ENCODE assay signal across 39 cellular contexts in genomic region chr19:35294859-35295258, GRCh38. TPM values are rescaled to one million over a fixed set of nuclear protein-coding genes. Genes with fewer than 3 reads are reported as not detected.
"Had no signal": no experiment of that assay in that cellular context is flagged by ENCODE, and none has a peak within 500 bp of the region (broad histone marks: within the 10 kb centered on the region; RNA-seq: fewer than 3 reads in every experiment).

No MANE protein-coding gene starts in this region.

- DNase-seq: activated CD4-positive, alpha-beta memory T cell treated with anti-CD3 and anti-CD28 coated beads for 36 hours; activated CD4-positive, alpha-beta T cell treated with anti-CD3 and anti-CD28 coated beads, Interleukin-2, amount 10 ng/mL, durations not matched to agents 24 days and 14 days; activated CD4-positive, CD25-positive, alpha-beta regulatory T cell treated with anti-CD3 and anti-CD28 coated beads, Interleukin-2, amount 50 U/mL, for 72 hours; activated CD8-positive, alpha-beta memory T cell treated with anti-CD3 and anti-CD28 coated beads, Interleukin-2, amount 50 U/mL, for 4 hours; activated effector memory CD4-positive, alpha-beta T cell treated with anti-CD3 and anti-CD28 coated beads, Interleukin-2, amount 50 U/mL, for 16 hours; activated naive CD4-positive, alpha-beta T cell treated with anti-CD3 and anti-CD28 coated beads, Interleukin-2, amount 10 ng/mL, durations not matched to agents 7 days and 5 days; activated naive CD8-positive, alpha-beta T cell treated with anti-CD3 and anti-CD28 coated beads, Interleukin-2, amount 50 U/mL, for 24 hours; activated T-cell treated with anti-CD3 and anti-CD28 coated beads, Interleukin-2, amount 50 U/mL, for 1 hour; central memory CD4-positive, alpha-beta T cell; effector CD4-positive, alpha-beta T cell; esophagus squamous epithelium; glutamatergic neuron; left cardiac atrium; mammary epithelial cell; naive B cell; pancreas; retina; sigmoid colon; stimulated activated CD4-positive, alpha-beta T cell treated with anti-CD3 and anti-CD28 coated beads, Interleukin-1b, Interleukin-23, amount 100 ng/mL, for 48 hours; stimulated activated CD4-positive, alpha-beta T cell treated with anti-CD3 and anti-CD28 coated beads, Interleukin-4, amount 100 ng/mL, for 4 hours; stimulated activated CD8-positive, alpha-beta memory T cell treated with anti-CD3 and anti-CD28 coated beads, Interleukin-4, amount 100 ng/mL, for 48 hours; stimulated activated naive CD8-positive, alpha-beta T cell treated with anti-CD3 and anti-CD28 coated beads, Interleukin-15, amount 100 ng/mL, for 72 hours; T1000; thyroid gland; upper lobe of right lung; WERI-Rb-1 had no signal

- H3K4me2 ChIP-seq: smooth muscle cell had no signal

- H3K9me3 ChIP-seq: breast epithelium, esophagus squamous epithelium, pancreas, prostate gland, sigmoid colon, thyroid gland, upper lobe of right lung had no signal

- H3K9me3 Mint-ChIP-seq: activated CD4-positive, alpha-beta memory T cell treated with anti-CD3 and anti-CD28 coated beads for 36 hours; activated CD4-positive, alpha-beta T cell treated with anti-CD3 and anti-CD28 coated beads, Interleukin-2, amount 10 ng/mL, durations not matched to agents 24 days and 14 days; activated naive CD4-positive, alpha-beta T cell treated with anti-CD3 and anti-CD28 coated beads, Interleukin-2, amount 10 ng/mL, durations not matched to agents 7 days and 5 days; activated naive CD8-positive, alpha-beta T cell treated with anti-CD3 and anti-CD28 coated beads, Interleukin-2, amount 50 U/mL, for 24 hours; activated T-helper 1 cell treated with anti-CD3 and anti-CD28 coated beads, Interleukin-12 subunit alpha, Interleukin-12 subunit beta, Interleukin-2, Interleukin-4 antibody, amounts not matched to agents 30 ng/mL and 10 ng/mL and 1 ng/mL, durations not matched to agents 14 hours and 24 hours and 36 hours; dendritic cell treated with granulocyte-macrophage colony-stimulating factor and Interleukin-4, amounts not matched to agents 40 ng/mL and 50 ng/mL, for 4 days; naive B cell; stimulated activated memory B cell treated with anti-CD40 and anti-IgM and Interleukin-4, amounts not matched to agents 10 μg/mL and 1 μg/mL and 100 μg/mL, for 72 hours; stimulated activated naive CD8-positive, alpha-beta T cell treated with anti-CD3 and anti-CD28 coated beads, Interleukin-15, amount 100 ng/mL, for 72 hours; T-helper 1 cell treated with Interleukin-12 subunit alpha and Interleukin-12 subunit beta and Interleukin-4 antibody, amounts not matched to agents 30 μg/mL and 1 μg/mL, for 36 hours had no signal

- H3K27ac Mint-ChIP-seq: activated CD4-positive, alpha-beta memory T cell treated with anti-CD3 and anti-CD28 coated beads for 36 hours; activated CD4-positive, alpha-beta T cell treated with anti-CD3 and anti-CD28 coated beads, Interleukin-2, amount 10 ng/mL, durations not matched to agents 24 days and 14 days; activated naive CD4-positive, alpha-beta T cell treated with anti-CD3 and anti-CD28 coated beads, Interleukin-2, amount 10 ng/mL, durations not matched to agents 7 days and 5 days; activated naive CD8-positive, alpha-beta T cell treated with anti-CD3 and anti-CD28 coated beads, Interleukin-2, amount 50 U/mL, for 24 hours; activated T-helper 1 cell treated with anti-CD3 and anti-CD28 coated beads, Interleukin-12 subunit alpha, Interleukin-12 subunit beta, Interleukin-2, Interleukin-4 antibody, amounts not matched to agents 30 ng/mL and 10 ng/mL and 1 ng/mL, durations not matched to agents 14 hours and 24 hours and 36 hours; dendritic cell treated with granulocyte-macrophage colony-stimulating factor and Interleukin-4, amounts not matched to agents 40 ng/mL and 50 ng/mL, for 4 days; stimulated activated memory B cell treated with anti-CD40 and anti-IgM and Interleukin-4, amounts not matched to agents 10 μg/mL and 1 μg/mL and 100 μg/mL, for 72 hours; stimulated activated naive CD8-positive, alpha-beta T cell treated with anti-CD3 and anti-CD28 coated beads, Interleukin-15, amount 100 ng/mL, for 72 hours; T-helper 1 cell treated with Interleukin-12 subunit alpha and Interleukin-12 subunit beta and Interleukin-4 antibody, amounts not matched to agents 30 μg/mL and 1 μg/mL, for 36 hours had no signal

- H3K27me3 Mint-ChIP-seq: activated CD4-positive, alpha-beta memory T cell treated with anti-CD3 and anti-CD28 coated beads for 36 hours; activated naive CD8-positive, alpha-beta T cell treated with anti-CD3 and anti-CD28 coated beads, Interleukin-2, amount 50 U/mL, for 24 hours; naive B cell; stimulated activated memory B cell treated with anti-CD40 and anti-IgM and Interleukin-4, amounts not matched to agents 10 μg/mL and 1 μg/mL and 100 μg/mL, for 72 hours; stimulated activated naive CD8-positive, alpha-beta T cell treated with anti-CD3 and anti-CD28 coated beads, Interleukin-15, amount 100 ng/mL, for 72 hours had no signal

- H3K4me1 Mint-ChIP-seq: activated naive CD8-positive, alpha-beta T cell treated with anti-CD3 and anti-CD28 coated beads, Interleukin-2, amount 50 U/mL, for 24 hours; stimulated activated naive CD8-positive, alpha-beta T cell treated with anti-CD3 and anti-CD28 coated beads, Interleukin-15, amount 100 ng/mL, for 72 hours had no signal

- H3K27ac ChIP-seq: breast epithelium, epithelial cell of prostate, esophagus squamous epithelium, pancreas, prostate gland, sigmoid colon, thyroid gland, upper lobe of right lung, WERI-Rb-1 had no signal

- H3K36me3 ChIP-seq: breast epithelium, esophagus squamous epithelium, pancreas, prostate gland, sigmoid colon, thyroid gland, upper lobe of right lung, WERI-Rb-1 had no signal

- FAIRE-seq: endometrium, frontal cortex, keratinocyte, pancreas had no signal

- H3K4me3 Mint-ChIP-seq: activated CD4-positive, alpha-beta memory T cell treated with anti-CD3 and anti-CD28 coated beads for 36 hours; activated CD4-positive, alpha-beta T cell treated with anti-CD3 and anti-CD28 coated beads, Interleukin-2, amount 10 ng/mL, durations not matched to agents 24 days and 14 days; activated naive CD4-positive, alpha-beta T cell treated with anti-CD3 and anti-CD28 coated beads, Interleukin-2, amount 10 ng/mL, durations not matched to agents 7 days and 5 days; activated naive CD8-positive, alpha-beta T cell treated with anti-CD3 and anti-CD28 coated beads, Interleukin-2, amount 50 U/mL, for 24 hours; activated T-helper 1 cell treated with anti-CD3 and anti-CD28 coated beads, Interleukin-12 subunit alpha, Interleukin-12 subunit beta, Interleukin-2, Interleukin-4 antibody, amounts not matched to agents 30 ng/mL and 10 ng/mL and 1 ng/mL, durations not matched to agents 14 hours and 24 hours and 36 hours; dendritic cell treated with granulocyte-macrophage colony-stimulating factor and Interleukin-4, amounts not matched to agents 40 ng/mL and 50 ng/mL, for 4 days; stimulated activated memory B cell treated with anti-CD40 and anti-IgM and Interleukin-4, amounts not matched to agents 10 μg/mL and 1 μg/mL and 100 μg/mL, for 72 hours; T-helper 1 cell treated with Interleukin-12 subunit alpha and Interleukin-12 subunit beta and Interleukin-4 antibody, amounts not matched to agents 30 μg/mL and 1 μg/mL, for 36 hours had no signal

- H3K36me3 Mint-ChIP-seq: activated CD4-positive, alpha-beta memory T cell treated with anti-CD3 and anti-CD28 coated beads for 36 hours; activated naive CD4-positive, alpha-beta T cell treated with anti-CD3 and anti-CD28 coated beads, Interleukin-2, amount 10 ng/mL, durations not matched to agents 7 days and 5 days; naive B cell; stimulated activated memory B cell treated with anti-CD40 and anti-IgM and Interleukin-4, amounts not matched to agents 10 μg/mL and 1 μg/mL and 100 μg/mL, for 72 hours had no signal

- ATAC-seq: activated naive CD8-positive, alpha-beta T cell treated with anti-CD3 and anti-CD28 coated beads, Interleukin-2, amount 50 U/mL, for 24 hours; left cardiac atrium; pancreas; stimulated activated memory B cell treated with anti-CD40 and anti-IgM and Interleukin-4, amounts not matched to agents 10 μg/mL and 1 μg/mL and 100 μg/mL, for 72 hours; upper lobe of right lung had no signal

- H3K4me3 ChIP-seq: breast epithelium, esophagus squamous epithelium, pancreas, prostate gland, sigmoid colon, smooth muscle cell, thyroid gland, upper lobe of right lung had no signal

- H3K4me1 ChIP-seq: breast epithelium, pancreas, prostate gland, sigmoid colon, thyroid gland, upper lobe of right lung had no signal

- H3K27me3 ChIP-seq: pancreas, thyroid gland had no signal

RNA-seq across cellular contexts. Expression of gene MAG, which starts 2.9 kb away (rescaled TPM):
- total RNA-seq: activated CD4-positive, alpha-beta T cell treated with anti-CD3 and anti-CD28 coated beads, Interleukin-2, amount 10 ng/mL, durations not matched to agents 24 days and 14 days; activated CD8-positive, alpha-beta memory T cell treated with anti-CD3 and anti-CD28 coated beads for 36 hours; activated T-helper 1 cell treated with anti-CD3 and anti-CD28 coated beads, Interleukin-12 subunit alpha, Interleukin-12 subunit beta, Interleukin-2, Interleukin-4 antibody, amounts not matched to agents 30 ng/mL and 10 ng/mL and 1 ng/mL, durations not matched to agents 14 hours and 24 hours and 36 hours; frontal cortex; left cardiac atrium; mammary epithelial cell; smooth muscle cell; upper lobe of right lung had no signal
- polyA plus RNA-seq: keratinocyte, mammary epithelial cell, neural cell, smooth muscle cell had no signal

RNA-seq across cellular contexts. Expression of gene HAMP, which starts 12.5 kb away (rescaled TPM):
- total RNA-seq: activated CD4-positive, alpha-beta memory T cell treated with anti-CD3 and anti-CD28 coated beads for 36 hours; esophagus squamous epithelium; frontal cortex; smooth muscle cell; thyroid gland had no signal
- polyA plus RNA-seq: keratinocyte, mammary epithelial cell, neural cell, smooth muscle cell had no signal

RNA-seq across cellular contexts. Expression of gene CD22, which starts 34.1 kb away (rescaled TPM):
- total RNA-seq: frontal cortex, smooth muscle cell had no signal
- polyA plus RNA-seq: neural cell, smooth muscle cell had no signal

RNA-seq across cellular contexts. Expression of gene LSR, which starts 46.1 kb away (rescaled TPM):
- polyA plus RNA-seq: neural cell had no signal
